In the genomic region with DNA sequence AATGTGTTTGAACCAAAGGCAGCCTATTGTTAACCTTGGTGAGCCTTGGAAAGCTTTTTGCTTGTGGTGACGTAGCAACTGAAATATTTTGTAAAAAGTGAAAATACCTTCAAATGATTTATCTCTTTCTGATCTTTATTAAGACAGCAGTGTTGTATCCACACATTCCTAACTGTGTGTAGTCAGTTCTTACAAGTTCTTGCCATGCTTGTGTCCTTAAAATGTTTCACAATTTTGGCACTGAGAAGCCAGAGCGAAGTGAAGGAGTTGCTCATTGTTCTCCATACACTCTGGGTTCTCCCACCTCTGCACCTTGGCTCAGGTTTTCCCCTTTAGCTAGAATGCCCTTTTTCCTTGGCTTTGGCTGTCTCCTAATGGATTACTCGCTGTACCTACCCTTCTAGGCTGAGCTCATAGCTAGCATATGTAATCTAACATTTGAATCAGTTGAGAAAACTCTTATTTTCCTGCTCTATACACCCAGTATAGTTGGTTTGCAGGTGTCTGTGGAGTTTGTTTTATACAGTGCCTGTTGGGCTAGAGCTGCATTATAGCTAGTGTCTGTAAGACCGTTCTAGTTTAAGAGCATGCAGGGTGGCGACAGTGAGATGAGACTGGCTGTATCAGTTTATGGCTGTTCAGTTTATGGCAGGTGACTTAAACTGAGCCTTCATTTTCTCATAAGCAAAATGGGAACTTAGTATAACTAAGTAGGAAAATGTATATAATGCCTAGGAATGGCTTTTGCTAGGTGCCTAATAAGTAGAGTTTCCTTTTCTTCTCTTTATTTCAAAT, we compare ENCODE assay signal across 21 cellular contexts.
"Had no signal": no experiment of that assay in that cellular context is flagged by ENCODE, and none has a peak within 500 bp of the region (broad histone marks: within the 10 kb centered on the region; RNA-seq: fewer than 3 reads in every experiment).

No MANE protein-coding gene starts in this region.

- H3K36me3 Mint-ChIP-seq: activated naive CD8-positive, alpha-beta T cell treated with anti-CD3 and anti-CD28 coated beads, Interleukin-2, amount 10 ng/mL, durations not matched to agents 7 days and 5 days; naive B cell had no signal

- H3K27ac Mint-ChIP-seq: activated naive CD8-positive, alpha-beta T cell treated with anti-CD3 and anti-CD28 coated beads, Interleukin-2, amount 10 ng/mL, durations not matched to agents 7 days and 5 days; activated T-helper 2 cell treated with anti-CD3 and anti-CD28 coated beads, Interferon-gamma antibody, Interleukin-2, Interleukin-4, amounts not matched to agents 10 μg/mL and 5 μg/mL and 100 μg/mL, durations not matched to agents 14 hours and 24 hours and 36 hours; naive B cell; T-helper 17 cell had no signal

- H3K36me3 ChIP-seq: breast epithelium, colonic mucosa, prostate gland, upper lobe of left lung had no signal

- H3K9me3 ChIP-seq: breast epithelium, colonic mucosa, prostate gland, upper lobe of left lung had no signal

- H3K4me1 ChIP-seq: breast epithelium, colonic mucosa, prostate gland had no signal

- H3K27ac ChIP-seq: breast epithelium, colonic mucosa, prostate gland, upper lobe of left lung had no signal

- H3K27me3 Mint-ChIP-seq: activated naive CD8-positive, alpha-beta T cell treated with anti-CD3 and anti-CD28 coated beads, Interleukin-2, amount 10 ng/mL, durations not matched to agents 7 days and 5 days; naive B cell had no signal

- ATAC-seq: activated T-cell treated with anti-CD3 and anti-CD28 coated beads, Interleukin-2, amount 50 U/mL, for 4 hours; T-helper 17 cell had no signal

- H3K4me3 ChIP-seq: breast epithelium, colonic mucosa, prostate gland, upper lobe of left lung had no signal

- H3K4me1 Mint-ChIP-seq: activated naive CD8-positive, alpha-beta T cell treated with anti-CD3 and anti-CD28 coated beads, Interleukin-2, amount 10 ng/mL, durations not matched to agents 7 days and 5 days; naive B cell; T-helper 17 cell had no signal

- H3K4me3 Mint-ChIP-seq: activated naive CD8-positive, alpha-beta T cell treated with anti-CD3 and anti-CD28 coated beads, Interleukin-2, amount 10 ng/mL, durations not matched to agents 7 days and 5 days; activated T-cell treated with anti-CD3 and anti-CD28 coated beads, Interleukin-2, amount 50 U/mL, for 4 hours; naive B cell; T-helper 17 cell had no signal

- H3K9me3 Mint-ChIP-seq: activated naive CD8-positive, alpha-beta T cell treated with anti-CD3 and anti-CD28 coated beads, Interleukin-2, amount 10 ng/mL, durations not matched to agents 7 days and 5 days; activated T-cell treated with anti-CD3 and anti-CD28 coated beads, Interleukin-2, amount 50 U/mL, for 4 hours; activated T-helper 2 cell treated with anti-CD3 and anti-CD28 coated beads, Interferon-gamma antibody, Interleukin-2, Interleukin-4, amounts not matched to agents 10 μg/mL and 5 μg/mL and 100 μg/mL, durations not matched to agents 14 hours and 24 hours and 36 hours; naive B cell had no signal

- H3K27me3 ChIP-seq: breast epithelium, colonic mucosa, upper lobe of left lung had no signal

- DNase-seq: activated CD4-positive, alpha-beta T cell treated with anti-CD3 and anti-CD28 coated beads for 4 hours; activated CD4-positive, alpha-beta T cell treated with anti-CD3 and anti-CD28 coated beads, Interleukin-2, amount 50 U/mL, for 48 hours; activated CD4-positive, CD25-positive, alpha-beta regulatory T cell; activated CD8-positive, alpha-beta memory T cell treated with anti-CD3 and anti-CD28 coated beads, Interleukin-2, amount 50 U/mL, for 48 hours; activated naive CD4-positive, alpha-beta T cell treated with Interleukin-2 at 50 U/mL for 16 hours; activated naive CD8-positive, alpha-beta T cell treated with anti-CD3 and anti-CD28 coated beads, Interleukin-2, amount 10 ng/mL, durations not matched to agents 7 days and 5 days; activated T-cell treated with anti-CD3 and anti-CD28 coated beads, Interleukin-2, amount 50 U/mL, for 4 hours; amniotic stem cell; colonic mucosa; head of caudate nucleus; hypothalamus; mesendoderm; naive B cell; stimulated activated CD4-positive, alpha-beta T cell treated with anti-CD3 and anti-CD28 coated beads, Interleukin-4, amount 100 ng/mL, for 24 hours; stimulated activated naive CD4-positive, alpha-beta T cell treated with Interleukin-2 at 50 U/mL for 16 hours; SW 1271; T-helper 17 cell; upper lobe of left lung had no signal
